9 cellular contexts compared by ENCODE assay signal in the genomic region with DNA sequence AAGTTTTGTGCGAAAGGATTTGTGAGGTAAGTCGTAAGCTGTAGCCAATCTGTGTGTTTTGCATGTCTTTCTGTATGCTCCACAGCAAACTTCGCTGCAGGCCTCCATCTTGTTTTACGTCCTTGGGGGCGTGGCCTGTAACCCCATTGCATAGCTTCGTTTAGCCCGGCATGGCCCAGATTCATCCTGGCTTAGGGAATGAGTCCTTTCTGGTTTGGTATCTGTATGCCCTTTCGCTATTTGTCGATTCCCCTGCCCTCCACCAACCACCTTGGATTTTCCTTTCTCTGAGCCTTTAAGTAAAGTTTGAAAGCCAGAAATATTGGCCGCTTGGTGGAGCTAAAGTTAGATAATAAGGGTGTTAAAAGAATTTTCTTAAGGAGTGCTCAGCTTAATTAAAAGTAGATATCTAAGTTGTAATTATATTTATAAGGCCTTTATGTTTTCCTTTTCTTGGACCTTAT. TPM values are rescaled to one million over a fixed set of nuclear protein-coding genes. Genes with fewer than 3 reads are reported as not detected.
DNase-seq lines count a peak whose midpoint lies in the region; ATAC-seq, FAIRE-seq and TF ChIP-seq lines count a peak whose summit lies in the region.
"Had no signal": no experiment of that assay in that cellular context is flagged by ENCODE, and none has a peak within 500 bp of the region (broad histone marks: within the 10 kb centered on the region; RNA-seq: fewer than 3 reads in every experiment).

No MANE protein-coding gene starts in this region.

- no peaks in the 10 kb centered on the region for H4K20me1 ChIP-seq in astrocyte (ENCODE audit: insufficient read depth, low read length)

- peak overlapping the region; percentile 83 for H3K4me3 Mint-ChIP-seq in CD8-positive, alpha-beta T cell
- peak overlapping the region; percentile 79 to 97 (median 91) for H3K4me3 Mint-ChIP-seq in IgD-negative memory B cell
- H3K4me3 Mint-ChIP-seq in astrocyte (ENCODE audit: unreplicated experiment) = peak overlapping the region; percentile 86
- H3K4me3 Mint-ChIP-seq in naive thymus-derived CD8-positive, alpha-beta T cell = peak overlapping the region; percentile 83 to 91 (median 86)

- peak overlapping the region; percentile 92 for H3K9ac ChIP-seq in astrocyte (ENCODE audit: low read length)

- no peak for TF ChIP-seq CTCF in CD8-positive, alpha-beta T cell (IDR thresholded peaks at IDR 0.05)
- no peak for TF ChIP-seq CTCF in astrocyte (IDR thresholded peaks at IDR 0.05; ENCODE audit: insufficient read depth, low read depth, low read length)
- TF ChIP-seq CTCF in mucosa of descending colon (IDR thresholded peaks at IDR 0.05) = no peak

- H3K27ac Mint-ChIP-seq in CD8-positive, alpha-beta T cell = peak overlapping the region; percentile 85
- peak overlapping the region; percentile 59 to 69 (median 59) for H3K27ac Mint-ChIP-seq in IgD-negative memory B cell
- H3K27ac Mint-ChIP-seq in astrocyte (ENCODE audit: unreplicated experiment) = no peak overlapping the region
- peak overlapping the region in 9 of 10 donors; percentile 75 to 97 (median 90) for H3K27ac Mint-ChIP-seq in naive thymus-derived CD8-positive, alpha-beta T cell

- ATAC-seq in CD8-positive, alpha-beta T cell = no peak
- no peak for ATAC-seq in naive thymus-derived CD8-positive, alpha-beta T cell
- no peak for ATAC-seq in GM19351 (IDR thresholded peaks at IDR 0.05; ENCODE audit: unreplicated experiment)
- ATAC-seq in mucosa of descending colon = no peak
- no peak for ATAC-seq in GM18868 (IDR thresholded peaks at IDR 0.05; ENCODE audit: unreplicated experiment)

- H2AFZ ChIP-seq in astrocyte (ENCODE audit: low read depth, low read length) = no peak overlapping the region

- no peak for DNase-seq in CD8-positive, alpha-beta T cell
- DNase-seq in astrocyte (ENCODE audit: low read depth) (no peak), NCI-H524 (lab: John Stamatoyannopoulos, UW) (no peak), mucosa of descending colon (no peak)
- no peak for DNase-seq in naive thymus-derived CD8-positive, alpha-beta T cell

- FAIRE-seq in astrocyte (lab: Jason Lieb, UNC) = no peak

- peaks cover 51% of the 10 kb centered on the region for H3K4me1 Mint-ChIP-seq in CD8-positive, alpha-beta T cell (ENCODE audit: low read depth)
- H3K4me1 Mint-ChIP-seq in IgD-negative memory B cell = peaks cover 18 to 22% (median 19%) of the 10 kb centered on the region in 3 donors
- H3K4me1 Mint-ChIP-seq in astrocyte (ENCODE audit: low read depth, unreplicated experiment) = peaks cover 13% of the 10 kb centered on the region
- peaks cover 27 to 54% (median 53%) of the 10 kb centered on the region in 4 donors for H3K4me1 Mint-ChIP-seq in naive thymus-derived CD8-positive, alpha-beta T cell

- H3K9me3 Mint-ChIP-seq in CD8-positive, alpha-beta T cell = peaks cover 3% of the 10 kb centered on the region
- H3K9me3 Mint-ChIP-seq in IgD-negative memory B cell (peaks cover 0 to 2% (median 1%) of the 10 kb centered on the region in 3 donors), astrocyte (ENCODE audit: unreplicated experiment) (peaks cover 5% of the 10 kb centered on the region)
- H3K9me3 Mint-ChIP-seq in naive thymus-derived CD8-positive, alpha-beta T cell = peaks cover 0 to 20% (median 6%) of the 10 kb centered on the region in 9 donors

- H3K4me3 ChIP-seq in CD8-positive, alpha-beta T cell (ENCODE audit: low read depth, low read length) = peak overlapping the region; percentile 60
- H3K4me3 ChIP-seq in astrocyte (ENCODE audit: insufficient read depth, low read depth, low read length) (peak overlapping the region; percentile 76), mucosa of descending colon (no peak overlapping the region)

- peak overlapping the region; percentile 92 for H3K4me2 ChIP-seq in astrocyte (ENCODE audit: low read length)

- intact Hi-C loops in CD8-positive, alpha-beta T cell (cut with DNase I, micrococcal nuclease) = loop anchor here in 1 of 2 experiments (5.0 kb wide), 1 partner anchor 139 kb away; no protein-coding TSS in a partner anchor
- intact Hi-C loops in mucosa of descending colon (cut with DNase I, micrococcal nuclease) = no loop called here

- CTCF ChIA-PET in CD8-positive, alpha-beta T cell (lab: Charles Lee) = interaction anchor here (1.1 to 3.7 kb wide), 7 partner anchors 9 to 93 kb away, joined by 3 to 26 read pairs (median 6); no protein-coding TSS in a partner anchor

- H3K36me3 ChIP-seq in CD8-positive, alpha-beta T cell (ENCODE audit: insufficient read depth, low read length) = no peaks in the 10 kb centered on the region
- H3K36me3 ChIP-seq in astrocyte (ENCODE audit: insufficient read depth, low read length) (no peaks in the 10 kb centered on the region), mucosa of descending colon (ENCODE audit: low read depth) (no peaks in the 10 kb centered on the region)

- H3K9me3 ChIP-seq in CD8-positive, alpha-beta T cell (ENCODE audit: low read length) = no peaks in the 10 kb centered on the region
- H3K9me3 ChIP-seq in astrocyte (ENCODE audit: insufficient read depth, low read depth, low read length) = no peaks in the 10 kb centered on the region
- H3K9me3 ChIP-seq in mucosa of descending colon = peaks cover 22% of the 10 kb centered on the region

- peaks cover 24% of the 10 kb centered on the region for H3K36me3 Mint-ChIP-seq in CD8-positive, alpha-beta T cell
- H3K36me3 Mint-ChIP-seq in IgD-negative memory B cell (peaks cover 18% of the 10 kb centered on the region), astrocyte (ENCODE audit: low read depth, unreplicated experiment) (peaks cover 23% of the 10 kb centered on the region)
- peaks cover 8 to 22% (median 18%) of the 10 kb centered on the region in 3 donors for H3K36me3 Mint-ChIP-seq in naive thymus-derived CD8-positive, alpha-beta T cell

- H3K79me2 ChIP-seq in astrocyte (ENCODE audit: insufficient read depth, low read length) = peaks cover 10% of the 10 kb centered on the region

- POLR2A ChIA-PET in CD8-positive, alpha-beta T cell (lab: Charles Lee) = interaction anchor here (0.6 to 2.4 kb wide), 6 partner anchors 10 to 134 kb away, joined by 3 to 31 read pairs (median 4); no protein-coding TSS in a partner anchor
- POLR2A ChIA-PET in naive thymus-derived CD8-positive, alpha-beta T cell (lab: Charles Lee) = interaction anchor here (0.9 to 8.1 kb wide), 7 partner anchors 12 to 449 kb away, joined by 3 to 189 read pairs (median 7); partner anchors contain the start of genes MRPL9, POGZ and S100A10

- H3K27ac ChIP-seq in CD8-positive, alpha-beta T cell (ENCODE audit: low read depth, low read length) = no peak overlapping the region
- H3K27ac ChIP-seq in astrocyte (ENCODE audit: low read depth, low read length) = no peak overlapping the region

- no peaks in the 10 kb centered on the region for H3K27me3 Mint-ChIP-seq in CD8-positive, alpha-beta T cell (ENCODE audit: low read depth)
- H3K27me3 Mint-ChIP-seq in IgD-negative memory B cell (no peaks in the 10 kb centered on the region), astrocyte (ENCODE audit: low read depth, unreplicated experiment) (no peaks in the 10 kb centered on the region)
- no peaks in the 10 kb centered on the region for H3K27me3 Mint-ChIP-seq in naive thymus-derived CD8-positive, alpha-beta T cell

- no peaks in the 10 kb centered on the region for H3K27me3 ChIP-seq in CD8-positive, alpha-beta T cell (ENCODE audit: insufficient read depth, low read length)
- H3K27me3 ChIP-seq in astrocyte (ENCODE audit: insufficient read depth, low read length) = no peaks in the 10 kb centered on the region

- peaks cover 60% of the 10 kb centered on the region for H3K4me1 ChIP-seq in CD8-positive, alpha-beta T cell (ENCODE audit: insufficient read depth, low read length)
- peaks cover 7% of the 10 kb centered on the region for H3K4me1 ChIP-seq in astrocyte (ENCODE audit: insufficient read depth, low read length)
- H3K4me1 ChIP-seq in mucosa of descending colon (ENCODE audit: low read depth) = no peaks in the 10 kb centered on the region

RNA-seq across cellular contexts. Expression of gene THEM4, which starts 1.1 kb away (rescaled TPM):
- total RNA-seq in CD8-positive, alpha-beta T cell = 10 to 100 TPM; 14.3 to 16.8 TPM
- 23.6 TPM for polyA plus RNA-seq in IgD-negative memory B cell
- total RNA-seq in astrocyte = 15.7 and 17.5 TPM in 2 replicates
- 100 to 1,000 TPM; 154 to 166 TPM for total RNA-seq in naive thymus-derived CD8-positive, alpha-beta T cell
- 100 to 1,000 TPM in 2 of 3 donors, 10 to 100 TPM in 1; 82.2 to 116 (median 103) TPM for polyA plus RNA-seq in naive thymus-derived CD8-positive, alpha-beta T cell
- 10 to 100 TPM in 2 of 3 donors, 1 to 10 TPM in 1; 9.1 to 12.7 (median 11.3) TPM for total RNA-seq in mucosa of descending colon

RNA-seq across cellular contexts. Expression of gene THEM5, which starts 54.7 kb away (rescaled TPM):
- total RNA-seq in CD8-positive, alpha-beta T cell = not detected
- not detected for polyA plus RNA-seq in IgD-negative memory B cell
- total RNA-seq in astrocyte (not detected in 2 replicates), mucosa of descending colon (not detected)
- not detected for total RNA-seq in naive thymus-derived CD8-positive, alpha-beta T cell
- not detected for polyA plus RNA-seq in naive thymus-derived CD8-positive, alpha-beta T cell
- total RNA-seq: glomerular endothelial cell had no signal
